Comparison of ENCODE assay signal across 20 cellular contexts in the genomic region with DNA sequence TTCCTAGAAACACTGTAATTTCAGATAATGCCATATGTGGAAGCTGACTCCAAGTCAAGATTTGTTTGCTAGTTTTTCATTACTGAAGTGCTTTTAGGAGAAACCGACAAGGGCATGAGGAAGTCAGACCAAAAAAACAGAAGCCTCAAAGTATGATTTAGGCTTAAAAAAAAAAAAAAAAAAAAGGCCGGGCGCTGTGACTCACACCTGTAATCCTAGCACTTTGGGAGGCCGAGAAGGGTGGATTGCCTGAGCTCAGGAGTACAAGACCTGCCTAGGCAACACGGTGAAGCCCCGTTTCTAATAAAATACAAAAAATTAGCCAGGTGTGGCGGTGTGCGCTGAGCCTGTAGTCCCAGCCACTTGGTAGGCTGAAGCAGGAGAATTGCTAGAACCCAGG. TPM values are rescaled to one million over a fixed set of nuclear protein-coding genes. Genes with fewer than 3 reads are reported as not detected.
DNase-seq lines count a peak whose midpoint lies in the region; FAIRE-seq and TF ChIP-seq lines count a peak whose summit lies in the region.
"Had no signal": no experiment of that assay in that cellular context is flagged by ENCODE, and none has a peak within 500 bp of the region (broad histone marks: within the 10 kb centered on the region; RNA-seq: fewer than 3 reads in every experiment).

No MANE protein-coding gene starts in this region.

- H3K36me3 ChIP-seq in keratinocyte (ENCODE audit: control insufficient read depth in 2 of 2, extremely low read depth in 1 of 2, insufficient read depth in 2 of 2, low read length in 2 of 2), result no peaks in the 10 kb centered on the region

- H3K4me1 ChIP-seq in keratinocyte (ENCODE audit: control insufficient read depth, extremely low read depth, insufficient read depth, low read length), result peaks cover 13% of the 10 kb centered on the region

- H2AFZ ChIP-seq in keratinocyte (ENCODE audit: control insufficient read depth, low read length), result no peak overlapping the region

- no peaks in the 10 kb centered on the region for H4K20me1 ChIP-seq in keratinocyte (ENCODE audit: control insufficient read depth, extremely low read depth, insufficient read depth, low read length)

- H3K4me2 ChIP-seq in keratinocyte (ENCODE audit: control insufficient read depth, extremely low read depth, insufficient read depth, low read depth, low read length), result peak overlapping the region; percentile 45

- no peak for TF ChIP-seq CTCF in 22Rv1 (IDR thresholded peaks at IDR 0.05)
- TF ChIP-seq CTCF in keratinocyte (optimal IDR thresholded peaks at IDR 0.05 in 1 of 3, IDR thresholded peaks at IDR 0.05 in 1 of 3, conservative IDR thresholded peaks at IDR 0.05 in 1 of 3; ENCODE audit: extremely low read depth in 1 of 3, insufficient read depth in 2 of 3, low read length in 3 of 3), result no peak

- dilution Hi-C loops in keratinocyte (cut with MboI; ENCODE audit: extremely low pct_ligation_motif_present, low sequenced_read_pairs), result no loop called here

- H3K9me3 ChIP-seq in keratinocyte (ENCODE audit: control insufficient read depth, low read depth, low read length), result no peaks in the 10 kb centered on the region

- no peaks in the 10 kb centered on the region for H3K9me1 ChIP-seq in keratinocyte (ENCODE audit: control insufficient read depth, extremely low read depth, insufficient read depth, low read length)

- FAIRE-seq in keratinocyte (lab: Jason Lieb, UNC), result no peak
- FAIRE-seq: GM12878 had no signal

- POLR2A ChIA-PET in HEK293T (lab: Yijun Ruan, JAX), result interaction anchor here (2.5 kb wide), 1 partner anchor 11 kb away, joined by 18 read pairs; the partner anchor contains the start of genes NKIRAS1 and RPL15

- H3K4me3 ChIP-seq in keratinocyte (ENCODE audit: control insufficient read depth in 2 of 3, extremely low read depth in 1 of 3, insufficient read depth in 2 of 3, low read depth in 1 of 3, low read length in 3 of 3), result no peak overlapping the region
- H3K4me3 ChIP-seq: GM12878 had no signal

- CTCF ChIA-PET in HEK293T (lab: Yijun Ruan, JAX), result interaction anchor here (1.3 kb wide), 1 partner anchor 40 kb away, joined by 3 read pairs; no protein-coding TSS in a partner anchor

- H3K27me3 ChIP-seq in keratinocyte (ENCODE audit: control insufficient read depth, extremely low read depth, insufficient read depth, low read length), result no peaks in the 10 kb centered on the region

- H3K9ac ChIP-seq in keratinocyte (ENCODE audit: control insufficient read depth, extremely low read depth, insufficient read depth, low read length), result no peak overlapping the region

- peak overlapping the region; percentile 82 for H3K27ac ChIP-seq in 22Rv1
- no peak overlapping the region for H3K27ac ChIP-seq in keratinocyte (ENCODE audit: control insufficient read depth, insufficient read depth, low read length)

- H3K79me2 ChIP-seq in keratinocyte (ENCODE audit: control insufficient read depth, insufficient read depth, low read length), result no peaks in the 10 kb centered on the region

- DNase-seq in HEK293T (ENCODE audit: extremely low spot score), result no peak
- peak; percentile 28 for DNase-seq in SW480 (ENCODE audit: low spot score)
- DNase-seq in keratinocyte (ENCODE audit: low read depth, low spot score), result no peak
- DNase-seq in middle frontal gyrus (ENCODE audit: extremely low spot score, low spot score), result no peak
- no peak for DNase-seq in EL
- DNase-seq in NCI-H128 (lab: John Stamatoyannopoulos, UW; ENCODE audit: unreplicated experiment), result no peak
- DNase-seq in GM03348 (ENCODE audit: low spot score), result no peak
- DNase-seq: activated CD8-positive, alpha-beta memory T cell treated with anti-CD3 and anti-CD28 coated beads, Interleukin-2, amount 50 U/mL, for 4 hours; activated gamma-delta T cell; amygdala; CD8-positive, alpha-beta T cell; cerebellar nuclear complex; effector memory CD8-positive, alpha-beta T cell; foreskin fibroblast; GOT3; mesenchymal stem cell; NCI-H82; stimulated activated naive CD8-positive, alpha-beta T cell treated with anti-CD3 and anti-CD28 coated beads, Interleukin-15, amount 100 ng/mL, for 72 hours had no signal

TF ChIP-seq in HEK293T, 16 proteins besides CTCF, POLR2A, EP300 and RAD21:
- 0 out of 2 replicates have a peak, but pooled peaks have one; percentile 20 for TF ChIP-seq ZNF384 (IDR thresholded peaks at IDR 0.05)
- TF ChIP-seq SP1 (IDR thresholded peaks at IDR 0.05), result no peak

RNA-seq across cellular contexts. Expression of gene RPL15, which starts 11.6 kb away (rescaled TPM):
- polyA plus RNA-seq in keratinocyte, result 3,052 to 3,406 TPM (median 3,375 TPM) in 3 replicates
- polyA plus RNA-seq in keratinocyte (2011; ENCODE audit: low read depth), result 859 TPM
- polyA plus RNA-seq in keratinocyte (2011; cell fraction: cytosol; rRNA removed), result 3,790 and 4,140 TPM in 2 replicates
- 1,088 and 1,197 TPM in 2 replicates for polyA plus RNA-seq in keratinocyte (2011; cell fraction: nucleus; rRNA removed)
- polyA plus RNA-seq in keratinocyte (2012; ENCODE audit: low replicate concordance), result 2,404 and 3,418 TPM in 2 replicates
- polyA minus RNA-seq in keratinocyte, result 1,221 to 2,039 TPM (median 1,400 TPM) in 3 replicates
- polyA minus RNA-seq in keratinocyte (2011; cell fraction: cytosol; rRNA and poly(A)+ RNA removed), result 1,819 TPM
- polyA minus RNA-seq in keratinocyte (2011; cell fraction: nucleus; rRNA and poly(A)+ RNA removed), result 303 and 392 TPM in 2 replicates

RNA-seq across cellular contexts. Expression of gene NKIRAS1, which starts 11.7 kb away (rescaled TPM):
- 6.4 to 10.7 TPM (median 7.8 TPM) in 3 replicates for polyA plus RNA-seq in keratinocyte
- polyA plus RNA-seq in keratinocyte (2011; ENCODE audit: low read depth), result 13.0 TPM
- 7.3 and 12.8 TPM in 2 replicates for polyA plus RNA-seq in keratinocyte (2011; cell fraction: cytosol; rRNA removed)
- 8.1 and 12.8 TPM in 2 replicates for polyA plus RNA-seq in keratinocyte (2011; cell fraction: nucleus; rRNA removed)
- polyA plus RNA-seq in keratinocyte (2012; ENCODE audit: low replicate concordance), result 6.0 and 7.7 TPM in 2 replicates
- 1.3 to 6.6 TPM (median 3.9 TPM) in 3 replicates for polyA minus RNA-seq in keratinocyte
- polyA minus RNA-seq in keratinocyte (2011; cell fraction: cytosol; rRNA and poly(A)+ RNA removed), result 7.7 TPM
- 3.2 and 7.1 TPM in 2 replicates for polyA minus RNA-seq in keratinocyte (2011; cell fraction: nucleus; rRNA and poly(A)+ RNA removed)

RNA-seq across cellular contexts. Expression of gene NR1D2, which starts 16.6 kb away (rescaled TPM):
- polyA plus RNA-seq in keratinocyte, result 3.8 to 10.3 TPM (median 8.7 TPM) in 3 replicates
- 27.1 TPM for polyA plus RNA-seq in keratinocyte (2011; ENCODE audit: low read depth)
- polyA plus RNA-seq in keratinocyte (2011; cell fraction: cytosol; rRNA removed), result 4.8 and 6.8 TPM in 2 replicates
- 4.8 and 6.0 TPM in 2 replicates for polyA plus RNA-seq in keratinocyte (2011; cell fraction: nucleus; rRNA removed)
- 7.4 and 18.1 TPM in 2 replicates for polyA plus RNA-seq in keratinocyte (2012; ENCODE audit: low replicate concordance)
- polyA minus RNA-seq in keratinocyte, result 4.6 to 28.4 TPM (median 7.6 TPM) in 3 replicates
- polyA minus RNA-seq in keratinocyte (2011; cell fraction: cytosol; rRNA and poly(A)+ RNA removed), result 13.6 TPM
- polyA minus RNA-seq in keratinocyte (2011; cell fraction: nucleus; rRNA and poly(A)+ RNA removed), result 5.4 and 16.9 TPM in 2 replicates
